Comparison of ENCODE assay signal across 8 cellular contexts in genomic region chr6:30685157-30685976, GRCh38. TPM values are rescaled to one million over a fixed set of nuclear protein-coding genes. Genes with fewer than 3 reads are reported as not detected.
A peak's percentile ranks its signal among the peaks of the same experiment; 100 is the strongest.
DNase-seq lines count a peak whose midpoint lies in the region; TF ChIP-seq lines count a peak whose summit lies in the region.

No MANE protein-coding gene starts in this region.

- H3K36me3 Mint-ChIP-seq in endothelial cell (ENCODE audit: low read depth, unreplicated experiment), result peaks cover 44% of the 10 kb centered on the region

- TF ChIP-seq CTCF in endothelial cell (IDR thresholded peaks at IDR 0.05; ENCODE audit: unreplicated experiment) (no peak), neutrophil (IDR thresholded peaks at IDR 0.05) (no peak)

- H3K9me3 Mint-ChIP-seq in endothelial cell (ENCODE audit: unreplicated experiment), result no peaks in the 10 kb centered on the region

- H3K36me3 ChIP-seq in SK-N-MC (ENCODE audit: insufficient read depth, low read length) (no peaks in the 10 kb centered on the region), neutrophil (peaks cover 19% of the 10 kb centered on the region)

- peak overlapping the region; percentile 94 for H3K27ac Mint-ChIP-seq in endothelial cell (ENCODE audit: unreplicated experiment)

- peak overlapping the region; percentile 96 for H3K4me3 ChIP-seq in SK-N-MC
- peak overlapping the region; percentile 95 to 100 for H3K4me3 ChIP-seq in neutrophil (ENCODE audit: low read depth in 1 of 2, low read length in 1 of 2)

- no peaks in the 10 kb centered on the region for H3K27me3 ChIP-seq in neutrophil

- no peaks in the 10 kb centered on the region for H3K9me3 ChIP-seq in SK-N-MC (ENCODE audit: low read depth, low read length)
- H3K9me3 ChIP-seq in neutrophil, result no peaks in the 10 kb centered on the region

- no peak overlapping the region for H3K27ac ChIP-seq in SK-N-MC
- peak overlapping the region; percentile 95 for H3K27ac ChIP-seq in neutrophil

- peak overlapping the region; percentile 81 for H3K9ac ChIP-seq in SK-N-MC (ENCODE audit: insufficient read length)

- DNase-seq in NCI-H82 (lab: John Stamatoyannopoulos, UW) (peak; percentile 22), NCI-H82 treated with DMSO at 0.1 percent for 48 hours (lab: John Stamatoyannopoulos, UW; ENCODE audit: unreplicated experiment) (no peak), SK-N-MC (ENCODE audit: low read depth, low spot score) (no peak), endothelial cell (ENCODE audit: low spot score) (peak; percentile 29), DMS53 treated with DMSO at 0.1 percent for 48 hours (lab: John Stamatoyannopoulos, UW; ENCODE audit: unreplicated experiment) (no peak), NCI-H146 (lab: John Stamatoyannopoulos, UW) (no peak), ecto neural progenitor cell (ENCODE audit: low spot score) (no peak)

- H3K4me3 Mint-ChIP-seq in endothelial cell (ENCODE audit: unreplicated experiment), result peak overlapping the region; percentile 99

- H3K4me1 Mint-ChIP-seq in endothelial cell (ENCODE audit: unreplicated experiment), result peaks cover 58% of the 10 kb centered on the region

- peaks cover 53 to 76% of the 10 kb centered on the region in 2 experiments for H3K4me1 ChIP-seq in neutrophil (ENCODE audit: control insufficient read depth in 1 of 2, insufficient read depth in 1 of 2, low read depth in 1 of 2, low read length in 1 of 2)

- peaks cover 28% of the 10 kb centered on the region for H3K27me3 Mint-ChIP-seq in endothelial cell (ENCODE audit: unreplicated experiment)

RNA-seq across cellular contexts. Expression of gene PPP1R18, which starts 1.1 kb away (rescaled TPM):
- 285 TPM for total RNA-seq in endothelial cell (ENCODE audit: unreplicated experiment)

RNA-seq across cellular contexts. Expression of gene NRM, which starts 5.4 kb away (rescaled TPM):
- 26.0 TPM for total RNA-seq in endothelial cell (ENCODE audit: unreplicated experiment)

RNA-seq across cellular contexts. Expression of gene DHX16, which starts 12.6 kb away (rescaled TPM):
- total RNA-seq in endothelial cell (ENCODE audit: unreplicated experiment), result 38.5 TPM

RNA-seq across cellular contexts. Expression of gene MDC1, which starts 31.7 kb away (rescaled TPM):
- 51.7 TPM for total RNA-seq in endothelial cell (ENCODE audit: unreplicated experiment)

RNA-seq across cellular contexts. Expression of gene TUBB, which starts 34.8 kb away (rescaled TPM):
- 1,094 TPM for total RNA-seq in endothelial cell (ENCODE audit: unreplicated experiment)

Comparison
In these comparisons a context has a peak if more than half of its experiments do, and no peak if none do; other contexts are left out.
1. DNase-seq: peak in NCI-H82 (single experiment) and endothelial cell (single experiment); none in NCI-H82 treated with DMSO at 0.1 percent for 48 hours (single experiment), SK-N-MC (single experiment), DMS53 treated with DMSO at 0.1 percent for 48 hours (single experiment), NCI-H146 (single experiment) and ecto neural progenitor cell (single experiment).